ENCODE assay signal across 21 cellular contexts in genomic region chr20:59578602-59579403, GRCh38. TPM values are rescaled to one million over a fixed set of nuclear protein-coding genes. Genes with fewer than 3 reads are reported as not detected.
"Had no signal": no experiment of that assay in that cellular context is flagged by ENCODE, and none has a peak within 500 bp of the region (broad histone marks: within the 10 kb centered on the region; RNA-seq: fewer than 3 reads in every experiment).

No MANE protein-coding gene starts in this region.

- H3K4me1 Mint-ChIP-seq: activated CD4-positive, alpha-beta T cell treated with anti-CD3 and anti-CD28 coated beads, Interleukin-2, amount 10 ng/mL, durations not matched to agents 7 days and 5 days; activated naive CD4-positive, alpha-beta T cell treated with anti-CD3 and anti-CD28 coated beads, Interleukin-2, amount 50 U/mL, for 24 hours; stimulated activated naive CD8-positive, alpha-beta T cell treated with anti-CD3 and anti-CD28 coated beads, Interleukin-15, amount 100 ng/mL, for 72 hours had no signal

- ATAC-seq: activated CD4-positive, CD25-positive, alpha-beta regulatory T cell treated with anti-CD3 and anti-CD28 coated beads, Interleukin-2, amount 50 U/mL, for 24 hours; psoas muscle; stimulated activated naive CD8-positive, alpha-beta T cell treated with anti-CD3 and anti-CD28 coated beads, Interleukin-15, amount 100 ng/mL, for 72 hours had no signal

- H3K36me3 ChIP-seq: suprapubic skin, transverse colon had no signal

- H3K9me3 ChIP-seq: psoas muscle, suprapubic skin, transverse colon had no signal

- H3K27ac ChIP-seq: psoas muscle, suprapubic skin, transverse colon had no signal

- H3K4me3 ChIP-seq: psoas muscle, skin epidermis, suprapubic skin, transverse colon had no signal

- DNase-seq: activated CD4-positive, alpha-beta T cell treated with anti-CD3 and anti-CD28 coated beads, Interleukin-2, amount 10 ng/mL, durations not matched to agents 7 days and 5 days; activated CD8-positive, alpha-beta memory T cell treated with anti-CD3 and anti-CD28 coated beads for 24 hours; activated CD8-positive, alpha-beta memory T cell treated with anti-CD3 and anti-CD28 coated beads, Interleukin-2, amount 50 U/mL, for 48 hours; activated gamma-delta T cell; activated T-cell treated with anti-CD3 and anti-CD28 coated beads, Interleukin-2, amount 50 U/mL, for 48 hours; erythroblast; midbrain; nephron progenitor cell; psoas muscle; right cardiac atrium; stimulated activated CD4-positive, alpha-beta T cell treated with anti-CD3 and anti-CD28 coated beads, Interleukin-15, amount 100 ng/mL, for 24 hours; stimulated activated CD4-positive, alpha-beta T cell treated with anti-CD3 and anti-CD28 coated beads, Interleukin-2, amount 100 ng/mL, for 48 hours; stimulated activated naive CD8-positive, alpha-beta T cell treated with anti-CD3 and anti-CD28 coated beads, Interleukin-15, amount 100 ng/mL, for 72 hours; T1000; transverse colon had no signal

- H3K4me3 Mint-ChIP-seq: activated CD4-positive, alpha-beta T cell treated with anti-CD3 and anti-CD28 coated beads, Interleukin-2, amount 10 ng/mL, durations not matched to agents 7 days and 5 days; activated naive CD4-positive, alpha-beta T cell treated with anti-CD3 and anti-CD28 coated beads, Interleukin-2, amount 50 U/mL, for 24 hours; nephron progenitor cell; stimulated activated naive CD8-positive, alpha-beta T cell treated with anti-CD3 and anti-CD28 coated beads, Interleukin-15, amount 100 ng/mL, for 72 hours had no signal

- H3K27ac Mint-ChIP-seq: activated CD4-positive, alpha-beta T cell treated with anti-CD3 and anti-CD28 coated beads, Interleukin-2, amount 10 ng/mL, durations not matched to agents 7 days and 5 days; activated naive CD4-positive, alpha-beta T cell treated with anti-CD3 and anti-CD28 coated beads, Interleukin-2, amount 50 U/mL, for 24 hours; nephron progenitor cell had no signal

- H3K4me1 ChIP-seq: psoas muscle, transverse colon had no signal

- H3K36me3 Mint-ChIP-seq: activated naive CD4-positive, alpha-beta T cell treated with anti-CD3 and anti-CD28 coated beads, Interleukin-2, amount 50 U/mL, for 24 hours had no signal

- H3K9me3 Mint-ChIP-seq: activated CD4-positive, alpha-beta T cell treated with anti-CD3 and anti-CD28 coated beads, Interleukin-2, amount 10 ng/mL, durations not matched to agents 7 days and 5 days; activated naive CD4-positive, alpha-beta T cell treated with anti-CD3 and anti-CD28 coated beads, Interleukin-2, amount 50 U/mL, for 24 hours; stimulated activated naive CD8-positive, alpha-beta T cell treated with anti-CD3 and anti-CD28 coated beads, Interleukin-15, amount 100 ng/mL, for 72 hours had no signal

RNA-seq across cellular contexts. Expression of gene PHACTR3, which starts 25.5 kb away (rescaled TPM):
- total RNA-seq: activated CD4-positive, alpha-beta T cell treated with anti-CD3 and anti-CD28 coated beads, Interleukin-2, amount 10 ng/mL, durations not matched to agents 7 days and 5 days; osteocyte; T-helper 1 cell treated with Interleukin-12 subunit alpha and Interleukin-12 subunit beta and Interleukin-4 antibody, amounts not matched to agents 30 ng/mL and 1 ng/mL, for 36 hours had no signal
